In genomic region chr11:96168623-96169022, GRCh38 we compare ENCODE assay signal across 9 cellular contexts.
DNase-seq lines count a peak whose midpoint lies in the region; ATAC-seq and FAIRE-seq lines count a peak whose summit lies in the region.
"Had no signal": no experiment of that assay in that cellular context is flagged by ENCODE, and none has a peak within 500 bp of the region (broad histone marks: within the 10 kb centered on the region; RNA-seq: fewer than 3 reads in every experiment).

No MANE protein-coding gene starts in this region.

- H3K4me1 ChIP-seq in adipocyte (ENCODE audit: control insufficient read depth, insufficient read depth, low read length) (peaks cover 48% of the 10 kb centered on the region), subcutaneous abdominal adipose tissue (ENCODE audit: control insufficient read depth in 5 of 5, insufficient read depth in 5 of 5, low read length in 5 of 5) (peaks cover 6 to 44% (median 40%) of the 10 kb centered on the region in 5 donors)

- H3K9ac ChIP-seq in adipocyte (ENCODE audit: low read length) (peak overlapping the region; percentile 65), subcutaneous abdominal adipose tissue (ENCODE audit: low read length in 5 of 5) (peak overlapping the region in 2 of 5 donors; percentile 13 to 15)

- ATAC-seq in HG02938 (IDR thresholded peaks at IDR 0.05; ENCODE audit: unreplicated experiment) (no peak), HG02588 (IDR thresholded peaks at IDR 0.05; ENCODE audit: unreplicated experiment) (no peak)

- DNase-seq in DMS53 (lab: John Stamatoyannopoulos, UW), result peak; percentile 52
- DNase-seq in DMS53 treated with DMSO at 0.1 percent for 48 hours (lab: John Stamatoyannopoulos, UW; ENCODE audit: unreplicated experiment), result no peak
- peak; percentile 95 for DNase-seq in adipocyte (ENCODE audit: low read depth)
- no peak for DNase-seq in stimulated activated CD8-positive, alpha-beta memory T cell treated with anti-CD3 and anti-CD28 coated beads, Interleukin-4, amount 100 ng/mL, for 48 hours

- H3K27me3 ChIP-seq in adipocyte (replicated peaks; ENCODE audit: control insufficient read depth, insufficient read depth, low read length) (no peaks in the 10 kb centered on the region), subcutaneous abdominal adipose tissue (ENCODE audit: control insufficient read depth in 5 of 5, insufficient read depth in 4 of 5, low read length in 5 of 5) (no peaks in the 10 kb centered on the region)

- H3K27ac ChIP-seq in subcutaneous abdominal adipose tissue (ENCODE audit: low read depth, low read length), result peak overlapping the region; percentile 79
- H3K27ac ChIP-seq: 22Rv1 had no signal

- H3K4me3 ChIP-seq in adipocyte (ENCODE audit: low read length) (peak overlapping the region; percentile 8), subcutaneous abdominal adipose tissue (ENCODE audit: low read depth in 1 of 5, low read length in 5 of 5) (no peak overlapping the region)

- H3K9me3 ChIP-seq in adipocyte (ENCODE audit: control insufficient read depth, low read length) (no peaks in the 10 kb centered on the region), subcutaneous abdominal adipose tissue (ENCODE audit: control insufficient read depth in 5 of 5, low read length in 5 of 5) (no peaks in the 10 kb centered on the region)

- H3K36me3 ChIP-seq in adipocyte (ENCODE audit: control insufficient read depth, insufficient read depth, low read length, severe bottlenecking), result no peaks in the 10 kb centered on the region
- no peaks in the 10 kb centered on the region for H3K36me3 ChIP-seq in subcutaneous abdominal adipose tissue (ENCODE audit: control insufficient read depth in 5 of 5, insufficient read depth in 5 of 5, low read length in 5 of 5)

- FAIRE-seq in islet of Langerhans (lab: Jason Lieb, UNC), result peak; percentile 21

Comparison
In these comparisons a context has a peak if more than half of its experiments do, and no peak if none do; other contexts are left out.
1. DNase-seq: peak in DMS53 (single experiment) and adipocyte (single experiment); none in DMS53 treated with DMSO at 0.1 percent for 48 hours (single experiment) and stimulated activated CD8-positive, alpha-beta memory T cell treated with anti-CD3 and anti-CD28 coated beads, Interleukin-4, amount 100 ng/mL, for 48 hours (single experiment).